ENCODE assay signal across 15 cellular contexts in the genomic region with DNA sequence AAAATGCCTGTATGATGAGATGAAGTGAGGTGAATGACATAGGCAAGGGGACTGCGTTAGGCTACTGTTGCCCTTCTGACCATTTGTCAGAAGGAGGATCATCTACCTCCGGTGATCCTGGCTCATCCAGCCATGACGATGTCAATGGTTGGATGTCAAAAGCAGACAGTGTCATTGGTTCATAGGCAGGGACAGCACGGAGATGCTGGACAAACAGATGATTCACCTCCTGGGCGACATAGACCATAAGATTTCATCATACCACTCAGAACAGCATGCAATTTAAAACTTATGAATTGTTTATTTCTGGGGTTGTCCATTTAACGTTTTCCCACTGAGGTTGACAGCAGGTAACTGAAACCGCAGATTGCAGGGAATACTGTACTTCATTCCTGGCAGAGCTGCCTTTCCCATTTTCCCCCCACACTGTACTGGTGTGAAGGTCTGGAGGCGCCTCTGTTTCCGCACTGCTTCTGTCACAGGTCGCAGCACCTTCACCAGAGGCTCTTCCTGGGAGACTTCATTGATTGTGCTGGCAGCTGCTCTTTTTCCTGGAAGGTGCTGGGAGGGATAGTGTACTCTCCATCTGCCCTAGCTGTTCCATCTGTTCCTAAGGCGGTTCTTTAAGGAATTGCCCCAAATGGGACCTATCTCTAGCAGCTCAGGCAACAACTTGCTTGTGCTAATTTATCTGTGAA. TPM values are rescaled to one million over a fixed set of nuclear protein-coding genes. Genes with fewer than 3 reads are reported as not detected.
A peak's percentile ranks its signal among the peaks of the same experiment; 100 is the strongest.
DNase-seq lines count a peak whose midpoint lies in the region; ATAC-seq and TF ChIP-seq lines count a peak whose summit lies in the region.
"Had no signal": no experiment of that assay in that cellular context is flagged by ENCODE, and none has a peak within 500 bp of the region (broad histone marks: within the 10 kb centered on the region; RNA-seq: fewer than 3 reads in every experiment).

No MANE protein-coding gene starts in this region.

- ATAC-seq in RWPE2 (ENCODE audit: low read depth) (0 out of 3 replicates have a peak, but pooled peaks have one; percentile 7), GM18907 (IDR thresholded peaks at IDR 0.05; ENCODE audit: unreplicated experiment) (no peak), HG03025 (IDR thresholded peaks at IDR 0.05; ENCODE audit: low FRiP score, unreplicated experiment) (no peak)
- ATAC-seq: stimulated activated memory B cell treated with anti-CD40 and anti-IgM and Interleukin-4, amounts not matched to agents 10 μg/mL and 1 μg/mL and 100 μg/mL, for 72 hours had no signal

- H3K27ac Mint-ChIP-seq in Caco-2 (ENCODE audit: unreplicated experiment): no peak overlapping the region
- H3K27ac Mint-ChIP-seq: activated naive CD8-positive, alpha-beta T cell treated with anti-CD3 and anti-CD28 coated beads, Interleukin-2, amount 10 ng/mL, durations not matched to agents 7 days and 5 days; stimulated activated memory B cell treated with anti-CD40 and anti-IgM and Interleukin-4, amounts not matched to agents 10 μg/mL and 1 μg/mL and 100 μg/mL, for 72 hours had no signal

- no peak for DNase-seq in Caco-2
- DNase-seq in RWPE2 (ENCODE audit: low spot score): no peak
- DNase-seq in glomerular visceral epithelial cell (ENCODE audit: extremely low spot score): peak; percentile 21
- DNase-seq in amniotic stem cell (lab: John Stamatoyannopoulos, UW): no peak
- no peak for DNase-seq in activated T-cell treated with anti-CD3 and anti-CD28 coated beads, Interleukin-2, amount 50 U/mL, for 48 hours
- DNase-seq: activated CD8-positive, alpha-beta memory T cell treated with anti-CD3 and anti-CD28 coated beads, Interleukin-2, amount 50 U/mL, for 4 hours; activated naive CD8-positive, alpha-beta T cell treated with anti-CD3 and anti-CD28 coated beads, Interleukin-2, amount 10 ng/mL, durations not matched to agents 7 days and 5 days; BE2C; NCI-H1105 treated with DMSO at 0.1 percent for 48 hours; NK-92 treated with Interleukin-12 subunit alpha and Interleukin-12 subunit beta, amount 100 ng/mL, for 24 hours had no signal

- H3K27me3 Mint-ChIP-seq in Caco-2 (ENCODE audit: insufficient read depth, unreplicated experiment): peaks cover 6% of the 10 kb centered on the region
- H3K27me3 Mint-ChIP-seq: activated naive CD8-positive, alpha-beta T cell treated with anti-CD3 and anti-CD28 coated beads, Interleukin-2, amount 10 ng/mL, durations not matched to agents 7 days and 5 days; stimulated activated memory B cell treated with anti-CD40 and anti-IgM and Interleukin-4, amounts not matched to agents 10 μg/mL and 1 μg/mL and 100 μg/mL, for 72 hours had no signal

- POLR2A ChIA-PET in Caco-2 (lab: Charles Lee) (no interaction called here), HEK293 (lab: Yijun Ruan, JAX) (no interaction called here)

- CTCF ChIA-PET in Caco-2 (lab: Charles Lee) (no interaction called here), HEK293 (lab: Yijun Ruan, JAX) (no interaction called here)

- no peaks in the 10 kb centered on the region for H3K36me3 Mint-ChIP-seq in Caco-2 (ENCODE audit: insufficient read depth, unreplicated experiment)

- H3K27ac ChIP-seq in HEK293 (ENCODE audit: extremely low read depth, low read depth, low read length) (no peak overlapping the region), RWPE2 (ENCODE audit: poor library complexity, severe bottlenecking) (no peak overlapping the region)
- H3K27ac ChIP-seq: coronary artery had no signal

- H3K4me3 Mint-ChIP-seq in Caco-2 (ENCODE audit: unreplicated experiment): peak overlapping the region; percentile 48
- H3K4me3 Mint-ChIP-seq: activated naive CD8-positive, alpha-beta T cell treated with anti-CD3 and anti-CD28 coated beads, Interleukin-2, amount 10 ng/mL, durations not matched to agents 7 days and 5 days; stimulated activated memory B cell treated with anti-CD40 and anti-IgM and Interleukin-4, amounts not matched to agents 10 μg/mL and 1 μg/mL and 100 μg/mL, for 72 hours had no signal

- no peaks in the 10 kb centered on the region for H3K36me3 ChIP-seq in Caco-2 (ENCODE audit: control insufficient read depth, insufficient read depth, low read length)
- peaks cover 0 to 9% of the 10 kb centered on the region in 2 experiments; a peak in 1 of 3 replicates for H3K36me3 ChIP-seq in HEK293 (ENCODE audit: control insufficient read depth in 2 of 2, insufficient read depth in 1 of 2, low read length in 2 of 2)
- no peaks in the 10 kb centered on the region for H3K36me3 ChIP-seq in RWPE2 (ENCODE audit: low read depth)

- H3K4me1 Mint-ChIP-seq in Caco-2 (ENCODE audit: low read depth, unreplicated experiment): no peaks in the 10 kb centered on the region

- H3K27me3 ChIP-seq in Caco-2 (replicated peaks; ENCODE audit: control insufficient read depth, insufficient read depth, low read length): no peaks in the 10 kb centered on the region
- H3K27me3 ChIP-seq in RWPE2 (ENCODE audit: insufficient read depth, poor library complexity, severe bottlenecking): no peaks in the 10 kb centered on the region
- H3K27me3 ChIP-seq: BE2C had no signal

- H3K9me3 Mint-ChIP-seq in Caco-2 (ENCODE audit: unreplicated experiment): no peaks in the 10 kb centered on the region
- H3K9me3 Mint-ChIP-seq: stimulated activated memory B cell treated with anti-CD40 and anti-IgM and Interleukin-4, amounts not matched to agents 10 μg/mL and 1 μg/mL and 100 μg/mL, for 72 hours had no signal

- intact Hi-C loops in Caco-2 (cut with micrococcal nuclease; ENCODE audit: unreplicated experiment): no loop called here

- no peak for TF ChIP-seq CTCF in Caco-2 (IDR thresholded peaks at IDR 0.05; ENCODE audit: insufficient read depth in 1 of 2, low read depth in 1 of 2, low read length in 1 of 2, severe bottlenecking in 1 of 2, unreplicated experiment in 1 of 2)
- TF ChIP-seq CTCF in HEK293 (tag by site-specific recombination; IDR thresholded peaks at IDR 0.05): no peak
- no peak for TF ChIP-seq CTCF in RWPE2 (IDR thresholded peaks at IDR 0.05; ENCODE audit: poor library complexity, severe bottlenecking)

- H3K4me3 ChIP-seq in Caco-2 (ENCODE audit: low read depth, low read length) (no peak overlapping the region), HEK293 (ENCODE audit: low read depth, low read length) (no peak overlapping the region), RWPE2 (ENCODE audit: severe bottlenecking) (no peak overlapping the region)
- H3K4me3 ChIP-seq: coronary artery had no signal

- H3K4me1 ChIP-seq in Caco-2 (peaks cover 4% of the 10 kb centered on the region; the same call in 1 of the 2 replicates), HEK293 (ENCODE audit: control insufficient read depth, insufficient read depth, low read length) (no peaks in the 10 kb centered on the region), RWPE2 (ENCODE audit: insufficient read depth, poor library complexity, severe bottlenecking) (peaks cover 11% of the 10 kb centered on the region)

- BruUV-seq in Caco-2 (replicated peaks; lab: Mats Ljungman, UMichigan): no TSS peak

- H3K9me3 ChIP-seq in Caco-2: no peaks in the 10 kb centered on the region
- H3K9me3 ChIP-seq in HEK293 (ENCODE audit: control insufficient read depth, insufficient read depth, low read depth, low read length): no peaks in the 10 kb centered on the region
- no peaks in the 10 kb centered on the region for H3K9me3 ChIP-seq in RWPE2 (ENCODE audit: severe bottlenecking)
- H3K9me3 ChIP-seq: BE2C had no signal

TF ChIP-seq in HEK293, 187 proteins besides CTCF, POLR2A, EP300 and RAD21 (continues in another document):
- TF ChIP-seq ZIC2 (tag by site-specific recombination; IDR thresholded peaks at IDR 0.05) (peak; percentile 45; the same call in 1 of the 2 replicates), ZNF747 (tag by site-specific recombination; IDR thresholded peaks at IDR 0.05) (no peak), FEZF1 (tag by site-specific recombination; IDR thresholded peaks at IDR 0.05) (peak; percentile 42; the same call in 1 of the 2 replicates), ZNF558 (tag by site-specific recombination; IDR thresholded peaks at IDR 0.05) (no peak), SCRT1 (tag by site-specific recombination; IDR thresholded peaks at IDR 0.05; ENCODE audit: borderline replicate concordance) (no peak)

RNA-seq across cellular contexts. Expression of a gene that starts 32.5 kb away (rescaled TPM):
- total RNA-seq in Caco-2 (2022): 46.8 and 54.4 TPM in 2 replicates

RNA-seq across cellular contexts. Expression of a gene that starts 45.5 kb away (rescaled TPM):
- total RNA-seq in Caco-2 (2022): 0.23 and 0.52 TPM in 2 replicates

RNA-seq across cellular contexts. Expression of a gene that starts 59.5 kb away (rescaled TPM):
- total RNA-seq in Caco-2 (2022): 0.29 and 0.63 TPM in 2 replicates
